Comparison of ENCODE assay signal across 9 cellular contexts in genomic region chr6:78611886-78612480, GRCh38.
A peak's percentile ranks its signal among the peaks of the same experiment; 100 is the strongest.
DNase-seq lines count a peak whose midpoint lies in the region; ATAC-seq, FAIRE-seq and TF ChIP-seq lines count a peak whose summit lies in the region.
"Had no signal": no experiment of that assay in that cellular context is flagged by ENCODE, and none has a peak within 500 bp of the region (broad histone marks: within the 10 kb centered on the region; RNA-seq: fewer than 3 reads in every experiment).

No MANE protein-coding gene starts in this region.

- TF ChIP-seq CTCF in CD14-positive monocyte (IDR thresholded peaks at IDR 0.05) = peak; percentile 53
- peak; percentile 76 for TF ChIP-seq CTCF in H9 (conservative IDR thresholded peaks at IDR 0.05)
- peak; percentile 73 for TF ChIP-seq CTCF in RWPE2 (IDR thresholded peaks at IDR 0.05; ENCODE audit: poor library complexity, severe bottlenecking)

- peak; percentile 62 for FAIRE-seq in islet of Langerhans (lab: Jason Lieb, UNC)

- no peaks in the 10 kb centered on the region for H3K79me2 ChIP-seq in H9 (ENCODE audit: insufficient read depth, low read length)

- no peak overlapping the region for H2AFZ ChIP-seq in H9 (ENCODE audit: low read length)

- H3K27me3 Mint-ChIP-seq in CD14-positive monocyte (ENCODE audit: low read depth in 3 of 3) = no peaks in the 10 kb centered on the region
- no peaks in the 10 kb centered on the region for H3K27me3 Mint-ChIP-seq in H9 (ENCODE audit: low read depth)
- no peaks in the 10 kb centered on the region for H3K27me3 Mint-ChIP-seq in activated CD4-positive, alpha-beta memory T cell treated with anti-CD3 and anti-CD28 coated beads for 36 hours

- H3K23ac ChIP-seq in H9 (ENCODE audit: insufficient read length, low read depth, low read length) = no peak overlapping the region

- no peaks in the 10 kb centered on the region for H3K23me2 ChIP-seq in H9 (ENCODE audit: insufficient read length, low read depth, low read length, poor library complexity, severe bottlenecking)

- no peak overlapping the region for H2BK15ac ChIP-seq in H9 (ENCODE audit: low read depth, low read length)

- no peaks in the 10 kb centered on the region for H3K9me3 Mint-ChIP-seq in CD14-positive monocyte
- no peaks in the 10 kb centered on the region for H3K9me3 Mint-ChIP-seq in H9
- H3K9me3 Mint-ChIP-seq in activated CD4-positive, alpha-beta memory T cell treated with anti-CD3 and anti-CD28 coated beads for 36 hours = no peaks in the 10 kb centered on the region

- no peak overlapping the region for H4K5ac ChIP-seq in H9 (ENCODE audit: insufficient read length, low read depth, low read length)

- no peak overlapping the region for H3K18ac ChIP-seq in H9 (ENCODE audit: insufficient read length, low read depth, low read length)

- H2AK5ac ChIP-seq in H9 (ENCODE audit: insufficient read length, low read length) = no peak overlapping the region

- H3K27ac ChIP-seq in H9 (ENCODE audit: insufficient read length, low read depth, low read length) = no peak overlapping the region
- no peak overlapping the region for H3K27ac ChIP-seq in RWPE2 (ENCODE audit: poor library complexity, severe bottlenecking)
- H3K27ac ChIP-seq: neutrophil had no signal

- H3K36me3 Mint-ChIP-seq in CD14-positive monocyte (no peaks in the 10 kb centered on the region), H9 (ENCODE audit: insufficient read depth in 1 of 3, low read depth in 3 of 3) (no peaks in the 10 kb centered on the region)
- H3K36me3 Mint-ChIP-seq in activated CD4-positive, alpha-beta memory T cell treated with anti-CD3 and anti-CD28 coated beads for 36 hours = no peaks in the 10 kb centered on the region

- H3K4me2 ChIP-seq in H9 (ENCODE audit: insufficient read depth, insufficient read length, low read length) = no peak overlapping the region

- H3K27ac Mint-ChIP-seq in CD14-positive monocyte (no peak overlapping the region), H9 (no peak overlapping the region)
- no peak overlapping the region for H3K27ac Mint-ChIP-seq in activated CD4-positive, alpha-beta memory T cell treated with anti-CD3 and anti-CD28 coated beads for 36 hours

- H3K56ac ChIP-seq in H9 (ENCODE audit: insufficient read length, low read depth, low read length) = no peak overlapping the region

- no peak overlapping the region for H2BK5ac ChIP-seq in H9 (ENCODE audit: insufficient read length, low read length)

- no peaks in the 10 kb centered on the region for H3K9me3 ChIP-seq in H9 (ENCODE audit: control insufficient read depth, low read depth, low read length)
- H3K9me3 ChIP-seq in RWPE2 (ENCODE audit: severe bottlenecking) = no peaks in the 10 kb centered on the region
- H3K9me3 ChIP-seq: neutrophil had no signal

- H4K91ac ChIP-seq in H9 (ENCODE audit: insufficient read length, low read depth, low read length) = no peak overlapping the region

- H3K9ac ChIP-seq in H9 (ENCODE audit: extremely low read depth, insufficient read length, low read length) = no peak overlapping the region

- no peak overlapping the region for H4K8ac ChIP-seq in H9 (replicated peaks; ENCODE audit: insufficient read length, low read depth, low read length)

- intact Hi-C loops in CD14-positive monocyte (cut with micrococcal nuclease) = no loop called here
- intact Hi-C loops in activated CD4-positive, alpha-beta memory T cell treated with anti-CD3 and anti-CD28 coated beads for 36 hours (cut with micrococcal nuclease) = no loop called here

- H3K4me1 ChIP-seq in H9 (ENCODE audit: insufficient read depth, low read length) (no peaks in the 10 kb centered on the region), RWPE2 (ENCODE audit: insufficient read depth, poor library complexity, severe bottlenecking) (peaks cover 23% of the 10 kb centered on the region)

- H2BK12ac ChIP-seq in H9 (ENCODE audit: insufficient read length, low read depth, low read length) = no peak overlapping the region

- no peaks in the 10 kb centered on the region for H3K79me1 ChIP-seq in H9 (ENCODE audit: insufficient read depth, low read depth, low read length, poor library complexity, severe bottlenecking)

- H3K4ac ChIP-seq in H9 (ENCODE audit: low read depth, low read length) = no peak overlapping the region

- no peak overlapping the region for H3K14ac ChIP-seq in H9 (ENCODE audit: insufficient read depth, low read length)

- CTCF ChIA-PET in activated CD4-positive, alpha-beta memory T cell treated with anti-CD3 and anti-CD28 coated beads for 36 hours (lab: Charles Lee) = no interaction called here

- DNase-seq in CD14-positive monocyte (ENCODE audit: low spot score) = no peak
- no peak for DNase-seq in H9
- DNase-seq in RWPE2 (ENCODE audit: low spot score) = no peak
- no peak for DNase-seq in activated CD4-positive, alpha-beta memory T cell treated with anti-CD3 and anti-CD28 coated beads for 36 hours
- no peak for DNase-seq in stimulated activated CD4-positive, alpha-beta T cell treated with anti-CD3 and anti-CD28 coated beads, Interleukin-15, amount 100 ng/mL, for 24 hours
- no peak for DNase-seq in activated naive CD4-positive, alpha-beta T cell (lab: John Stamatoyannopoulos, UW)

- POLR2A ChIA-PET in activated CD4-positive, alpha-beta memory T cell treated with anti-CD3 and anti-CD28 coated beads for 36 hours (lab: Charles Lee) = no interaction called here

- no peaks in the 10 kb centered on the region for H3K36me3 ChIP-seq in RWPE2 (ENCODE audit: low read depth)
- H3K36me3 ChIP-seq: neutrophil had no signal

- no peak overlapping the region for H3K4me3 ChIP-seq in RWPE2 (ENCODE audit: severe bottlenecking)

- H3K27me3 ChIP-seq in H9 (ENCODE audit: insufficient read depth, low read length) = no peaks in the 10 kb centered on the region
- H3K27me3 ChIP-seq in RWPE2 (ENCODE audit: insufficient read depth, poor library complexity, severe bottlenecking) = no peaks in the 10 kb centered on the region
- H3K27me3 ChIP-seq: neutrophil had no signal

- ATAC-seq in RWPE2 (ENCODE audit: low read depth) (peak; percentile 50; the same call in 1 of the 3 replicates), HG03520 (IDR thresholded peaks at IDR 0.05; ENCODE audit: unreplicated experiment) (no peak)

- H3T11ph ChIP-seq in H9 (ENCODE audit: low read length) = no peak overlapping the region

- WGBS in H9 (ENCODE audit: extremely low coverage, insufficient read length, low lambda C conversion rate) = no CpG with 5 or more reads among the region's 4 CpGs

- H2BK20ac ChIP-seq in H9 (ENCODE audit: low read depth, low read length, poor library complexity, severe bottlenecking) = no peak overlapping the region

- H3K4me1 Mint-ChIP-seq in CD14-positive monocyte = no peaks in the 10 kb centered on the region
- peaks cover 0 to 4% of the 10 kb centered on the region in 2 experiments; a peak in 2 of 4 replicates for H3K4me1 Mint-ChIP-seq in H9
- no peaks in the 10 kb centered on the region for H3K4me1 Mint-ChIP-seq in activated CD4-positive, alpha-beta memory T cell treated with anti-CD3 and anti-CD28 coated beads for 36 hours (ENCODE audit: low read depth)

- H4K20me1 ChIP-seq in H9 (ENCODE audit: control insufficient read depth, insufficient read depth, insufficient read length) = no peaks in the 10 kb centered on the region

- H2BK120ac ChIP-seq in H9 (ENCODE audit: low read depth, low read length, poor library complexity, severe bottlenecking) = no peak overlapping the region

- H3K4me3 Mint-ChIP-seq in CD14-positive monocyte (no peak overlapping the region), H9 (no peak overlapping the region)
- no peak overlapping the region for H3K4me3 Mint-ChIP-seq in activated CD4-positive, alpha-beta memory T cell treated with anti-CD3 and anti-CD28 coated beads for 36 hours
